8 cellular contexts compared by ENCODE assay signal in genomic region chr3:127697531-127698240, GRCh38. TPM values are rescaled to one million over a fixed set of nuclear protein-coding genes. Genes with fewer than 3 reads are reported as not detected.
A peak's percentile ranks its signal among the peaks of the same experiment; 100 is the strongest.
DNase-seq lines count a peak whose midpoint lies in the region; ATAC-seq and TF ChIP-seq lines count a peak whose summit lies in the region.

No MANE protein-coding gene starts in this region.

- no peaks in the 10 kb centered on the region for H3K27me3 Mint-ChIP-seq in CD4-positive, alpha-beta T cell
- H3K27me3 Mint-ChIP-seq in IgD-negative memory B cell, result peaks cover 1% of the 10 kb centered on the region

- H3K4me1 ChIP-seq in ascending aorta (peaks cover 24 to 43% of the 10 kb centered on the region in 2 donors), left ventricle myocardium inferior (peaks cover 95% of the 10 kb centered on the region), psoas muscle (peaks cover 50% of the 10 kb centered on the region)

- POLR2A ChIA-PET in CD4-positive, alpha-beta T cell (lab: Charles Lee), result interaction anchor here (1.5 kb wide), 1 partner anchor 23 kb away, joined by 3 read pairs; no protein-coding TSS in a partner anchor
- POLR2A ChIA-PET in RWPE1 (lab: Yijun Ruan, JAX; ENCODE audit: low non-redundant PET), result no interaction called here

- peak in 4 of 10 experiments; percentile 25 to 43 (median 26) for DNase-seq in CD4-positive, alpha-beta T cell
- DNase-seq in RWPE1 (ENCODE audit: low spot score) (peak; percentile 71), ascending aorta (ENCODE audit: low spot score in 2 of 2) (peak; percentile 84 to 93), left ventricle myocardium inferior (peak; percentile 88), psoas muscle (peak; percentile 83 to 93)

- no peak overlapping the region for H3K27ac ChIP-seq in CD4-positive, alpha-beta T cell (ENCODE audit: low read depth, low read length)
- H3K27ac ChIP-seq in RWPE1 (peak overlapping the region; percentile 90), ascending aorta (peak overlapping the region; percentile 85 to 94), left ventricle myocardium inferior (replicated peaks) (peak overlapping the region; percentile 96), psoas muscle (peak overlapping the region; percentile 94)

- no peaks in the 10 kb centered on the region for H3K9me3 Mint-ChIP-seq in CD4-positive, alpha-beta T cell
- no peaks in the 10 kb centered on the region for H3K9me3 Mint-ChIP-seq in IgD-negative memory B cell

- ATAC-seq in CD4-positive, alpha-beta T cell (ENCODE audit: poor library complexity), result peak; percentile 76
- ATAC-seq in GM19463 (IDR thresholded peaks at IDR 0.05; ENCODE audit: unreplicated experiment) (peak; percentile 78), psoas muscle (peak; percentile 78 to 87 (median 80)), GM19351 (IDR thresholded peaks at IDR 0.05; ENCODE audit: unreplicated experiment) (no peak)

- no peaks in the 10 kb centered on the region for H3K9me3 ChIP-seq in CD4-positive, alpha-beta T cell (ENCODE audit: control insufficient read depth, low read length)
- H3K9me3 ChIP-seq in ascending aorta (no peaks in the 10 kb centered on the region), left ventricle myocardium inferior (replicated peaks) (no peaks in the 10 kb centered on the region), psoas muscle (no peaks in the 10 kb centered on the region)

- H3K36me3 ChIP-seq in ascending aorta, result peaks cover under 1 to 6% of the 10 kb centered on the region in 2 donors
- peaks cover 19% of the 10 kb centered on the region for H3K36me3 ChIP-seq in left ventricle myocardium inferior
- peaks cover 4 to 16% of the 10 kb centered on the region in 2 donors for H3K36me3 ChIP-seq in psoas muscle (ENCODE audit: insufficient read depth in 1 of 2, low read depth in 1 of 2)

- no peak overlapping the region for H3K27ac Mint-ChIP-seq in CD4-positive, alpha-beta T cell
- H3K27ac Mint-ChIP-seq in IgD-negative memory B cell, result peak overlapping the region in 2 of 3 donors; percentile 49 to 76

- 5 to 10% (median 9%) methylated on average over 16 of the region's 16 CpGs for WGBS in psoas muscle, 3 donors

- peaks cover 5% of the 10 kb centered on the region for H3K4me1 Mint-ChIP-seq in CD4-positive, alpha-beta T cell (ENCODE audit: low read depth)
- peaks cover 6 to 16% (median 11%) of the 10 kb centered on the region in 3 donors for H3K4me1 Mint-ChIP-seq in IgD-negative memory B cell

- intact Hi-C loops in CD4-positive, alpha-beta T cell (cut with DNase I, micrococcal nuclease), result no loop called here
- intact Hi-C loops in ascending aorta (cut with DNase I) (loop anchor here (1.0 to 5.0 kb wide), 7 partner anchors 39 to 355 kb away; partner anchors contain the start of genes SEC61A1 and TPRA1), left ventricle myocardium inferior (cut with micrococcal nuclease) (loop anchor here (10.0 kb wide), 1 partner anchor 47 kb away; no protein-coding TSS in a partner anchor), psoas muscle (cut with DNase I) (loop anchor here (5.0 kb wide), 2 partner anchors 50 to 125 kb away; partner anchors contain the start of gene MGLL (in 2 of the 2))

- H3K4me3 Mint-ChIP-seq in CD4-positive, alpha-beta T cell, result peak overlapping the region; percentile 11
- peak overlapping the region; percentile 4 to 93 (median 82) for H3K4me3 Mint-ChIP-seq in IgD-negative memory B cell

- H3K4me3 ChIP-seq in ascending aorta, result peak overlapping the region; percentile 27 to 33
- H3K4me3 ChIP-seq in left ventricle myocardium inferior, result peak overlapping the region; percentile 41
- H3K4me3 ChIP-seq in psoas muscle, result peak overlapping the region; percentile 60

- CTCF ChIA-PET in CD4-positive, alpha-beta T cell (lab: Charles Lee), result interaction anchor here (2.9 kb wide), 1 partner anchor 123 kb away, joined by 12 read pairs; no protein-coding TSS in a partner anchor
- CTCF ChIA-PET in RWPE1 (lab: Yijun Ruan, JAX), result interaction anchor here (1.4 kb wide), 1 partner anchor 122 kb away, joined by 3 read pairs; no protein-coding TSS in a partner anchor

- no peak for TF ChIP-seq CTCF in CD4-positive, alpha-beta T cell (IDR thresholded peaks at IDR 0.05)
- no peak for TF ChIP-seq CTCF in RWPE1 (conservative IDR thresholded peaks at IDR 0.05; ENCODE audit: low read depth)
- no peak for TF ChIP-seq CTCF in ascending aorta (IDR thresholded peaks at IDR 0.05)
- no peak for TF ChIP-seq CTCF in left ventricle myocardium inferior (IDR thresholded peaks at IDR 0.05; ENCODE audit: borderline replicate concordance)
- no peak for TF ChIP-seq CTCF in psoas muscle (IDR thresholded peaks at IDR 0.05)

- H3K36me3 Mint-ChIP-seq in CD4-positive, alpha-beta T cell (ENCODE audit: low read depth), result no peaks in the 10 kb centered on the region
- H3K36me3 Mint-ChIP-seq in IgD-negative memory B cell, result no peaks in the 10 kb centered on the region

- H3K27me3 ChIP-seq in CD4-positive, alpha-beta T cell (ENCODE audit: control insufficient read depth, insufficient read depth, low read length), result no peaks in the 10 kb centered on the region
- H3K27me3 ChIP-seq in ascending aorta, result no peaks in the 10 kb centered on the region
- H3K27me3 ChIP-seq in left ventricle myocardium inferior (ENCODE audit: low read depth), result no peaks in the 10 kb centered on the region
- H3K27me3 ChIP-seq in psoas muscle (ENCODE audit: insufficient read depth in 3 of 3, low read length in 2 of 3), result no peaks in the 10 kb centered on the region

RNA-seq across cellular contexts. Expression of gene ABTB1, which starts 24.9 kb away (rescaled TPM):
- total RNA-seq in CD4-positive, alpha-beta T cell, result 100 to 1,000 TPM; 116 to 118 TPM
- polyA plus RNA-seq in IgD-negative memory B cell, result 76.5 TPM
- 61.7 TPM for total RNA-seq in ascending aorta
- total RNA-seq in left ventricle myocardium inferior, result 29.9 TPM
- 10 to 100 TPM; 22.8 to 34.5 (median 27.6) TPM for total RNA-seq in psoas muscle
- 10 to 100 TPM; 29.1 to 30.3 (median 30.1) TPM for polyA plus RNA-seq in psoas muscle

Comparison
In these comparisons a context has a peak if more than half of its experiments do, and no peak if none do; other contexts are left out.
1. intact Hi-C loops: an anchor here in ascending aorta (1.0 to 5.0 kb wide), left ventricle myocardium inferior (10.0 kb wide) and psoas muscle (5.0 kb wide); none called in CD4-positive, alpha-beta T cell.